ENCODE assay signal across 31 cellular contexts in genomic region chr6:89100114-89100513, GRCh38. TPM values are rescaled to one million over a fixed set of nuclear protein-coding genes. Genes with fewer than 3 reads are reported as not detected.
"Had no signal": no experiment of that assay in that cellular context is flagged by ENCODE, and none has a peak within 500 bp of the region (broad histone marks: within the 10 kb centered on the region; RNA-seq: fewer than 3 reads in every experiment).

No MANE protein-coding gene starts in this region.

- H3K4me1 ChIP-seq: Peyer's patch had no signal

- H3K27me3 Mint-ChIP-seq: activated CD8-positive, alpha-beta T cell treated with anti-CD3 and anti-CD28 coated beads for 36 hours; activated naive CD8-positive, alpha-beta T cell treated with anti-CD3 and anti-CD28 coated beads for 36 hours; activated T-helper 17 cell treated with anti-CD3 and anti-CD28 coated beads, Interleukin-2, amount 50 U/mL, for 72 hours had no signal

- H3K4me3 Mint-ChIP-seq: activated CD4-positive, alpha-beta T cell treated with anti-CD3 and anti-CD28 coated beads, Interleukin-2, amount 10 ng/mL, durations not matched to agents 24 days and 14 days; activated CD8-positive, alpha-beta T cell treated with anti-CD3 and anti-CD28 coated beads for 36 hours; activated naive CD8-positive, alpha-beta T cell treated with anti-CD3 and anti-CD28 coated beads for 36 hours; activated T-cell treated with anti-CD3 and anti-CD28 coated beads, Interleukin-2, amount 50 U/mL, for 72 hours; activated T-helper 17 cell treated with anti-CD3 and anti-CD28 coated beads, Interleukin-2, amount 50 U/mL, for 72 hours had no signal

- H3K27me3 ChIP-seq: Peyer's patch had no signal

- H3K36me3 ChIP-seq: Peyer's patch had no signal

- H3K9me3 ChIP-seq: Peyer's patch had no signal

- H3K27ac ChIP-seq: Peyer's patch had no signal

- ATAC-seq: activated CD8-positive, alpha-beta T cell treated with anti-CD3 and anti-CD28 coated beads for 36 hours; activated T-cell treated with anti-CD3 and anti-CD28 coated beads, Interleukin-2, amount 50 U/mL, for 72 hours; activated T-helper 17 cell treated with anti-CD3 and anti-CD28 coated beads, Interleukin-2, amount 50 U/mL, for 72 hours; PC-3 had no signal

- H3K4me3 ChIP-seq: Peyer's patch had no signal

- DNase-seq: activated CD4-positive, alpha-beta T cell treated with anti-CD3 and anti-CD28 coated beads, Interleukin-2, amount 10 ng/mL, durations not matched to agents 24 days and 14 days; activated CD4-positive, alpha-beta T cell treated with anti-CD3 and anti-CD28 coated beads, Interleukin-2, amount 50 U/mL, for 4 hours; activated CD8-positive, alpha-beta T cell treated with anti-CD3 and anti-CD28 coated beads for 36 hours; activated effector memory CD4-positive, alpha-beta T cell treated with anti-CD3 and anti-CD28 coated beads, Interleukin-2, amount 50 U/mL, for 16 hours; activated naive CD4-positive, alpha-beta T cell; activated naive CD4-positive, alpha-beta T cell treated with anti-CD3 and anti-CD28 coated beads, Interleukin-2, amount 50 U/mL, for 16 hours; activated naive CD8-positive, alpha-beta T cell treated with anti-CD3 and anti-CD28 coated beads for 36 hours; activated T-cell treated with anti-CD3 and anti-CD28 coated beads, Interleukin-2, amount 50 U/mL, for 1 hour; activated T-cell treated with anti-CD3 and anti-CD28 coated beads, Interleukin-2, amount 50 U/mL, for 72 hours; amniotic stem cell; aorta; MM.1S; MV-4-11; NCI-H1092; NCI-H146; NCI-H187; NCI-H2029 treated with DMSO at 0.1 percent for 48 hours; NCI-H2107; NCI-H2171; NCI-H510A; NCI-H526; NCI-H748 treated with DMSO at 0.1 percent for 48 hours; NK-92 treated with Interleukin-12 subunit alpha and Interleukin-12 subunit beta, amount 100 ng/mL, for 24 hours; PC-3; Peyer's patch; RPMI8226; SHP77 treated with DMSO at 0.1 percent for 48 hours had no signal

- H3K27ac Mint-ChIP-seq: activated CD4-positive, alpha-beta T cell treated with anti-CD3 and anti-CD28 coated beads, Interleukin-2, amount 10 ng/mL, durations not matched to agents 24 days and 14 days; activated CD8-positive, alpha-beta T cell treated with anti-CD3 and anti-CD28 coated beads for 36 hours; activated naive CD8-positive, alpha-beta T cell treated with anti-CD3 and anti-CD28 coated beads for 36 hours; activated T-cell treated with anti-CD3 and anti-CD28 coated beads, Interleukin-2, amount 50 U/mL, for 72 hours; activated T-helper 17 cell treated with anti-CD3 and anti-CD28 coated beads, Interleukin-2, amount 50 U/mL, for 72 hours had no signal

- H3K9me3 Mint-ChIP-seq: activated CD4-positive, alpha-beta T cell treated with anti-CD3 and anti-CD28 coated beads, Interleukin-2, amount 10 ng/mL, durations not matched to agents 24 days and 14 days; activated CD8-positive, alpha-beta T cell treated with anti-CD3 and anti-CD28 coated beads for 36 hours; activated naive CD8-positive, alpha-beta T cell treated with anti-CD3 and anti-CD28 coated beads for 36 hours; activated T-cell treated with anti-CD3 and anti-CD28 coated beads, Interleukin-2, amount 50 U/mL, for 72 hours; activated T-helper 17 cell treated with anti-CD3 and anti-CD28 coated beads, Interleukin-2, amount 50 U/mL, for 72 hours had no signal

RNA-seq across cellular contexts. Expression of gene SRSF12, which starts 17.8 kb away (rescaled TPM):
- total RNA-seq: LHCN-M2; PC-3; Peyer's patch; T-helper 1 cell treated with Interleukin-12 subunit alpha and Interleukin-12 subunit beta and Interleukin-4 antibody, amounts not matched to agents 30 ng/mL and 1 ng/mL, for 36 hours; T-helper 2 cell treated with Interferon-gamma antibody and Interleukin-4, amounts not matched to agents 100 ng/mL and 5 ng/mL, for 36 hours had no signal
